ENCODE assay signal across 11 cellular contexts in the genomic region with DNA sequence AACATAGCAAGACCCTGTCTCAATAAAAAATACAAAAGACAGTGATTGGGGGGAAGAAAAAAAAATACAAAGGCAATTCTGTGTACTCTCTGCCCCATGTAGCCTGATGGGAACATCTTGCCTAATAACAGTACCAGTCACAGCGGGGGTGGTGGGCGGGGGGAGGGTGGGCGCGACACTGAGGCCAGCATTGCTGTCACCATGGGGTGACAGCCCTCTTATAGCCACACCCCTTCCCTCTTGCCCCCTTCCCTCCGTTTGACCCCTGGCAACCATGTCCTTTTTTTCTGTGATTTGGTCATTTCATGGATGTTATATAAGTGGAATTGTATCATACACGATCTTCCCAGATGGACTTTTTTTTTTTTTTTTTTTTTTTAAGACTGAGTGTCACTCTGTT.
DNase-seq lines count a peak whose midpoint lies in the region.
"Had no signal": no experiment of that assay in that cellular context is flagged by ENCODE, and none has a peak within 500 bp of the region (broad histone marks: within the 10 kb centered on the region; RNA-seq: fewer than 3 reads in every experiment).

No MANE protein-coding gene starts in this region.

- peak; percentile 48 for DNase-seq in Ammon's horn (ENCODE audit: low spot score)
- DNase-seq in caudate nucleus (lab: John Stamatoyannopoulos, UW) = peak in 12 of 61 donors; percentile 8 to 74 (median 20)
- DNase-seq in medulla oblongata (ENCODE audit: extremely low spot score) = peak; percentile 68
- DNase-seq in amniotic stem cell (lab: John Stamatoyannopoulos, UW) = no peak
- no peak for DNase-seq in NCI-H2227 treated with DMSO at 0.1 percent for 48 hours (lab: John Stamatoyannopoulos, UW)
- DNase-seq in SJCRH30 = no peak
- DNase-seq: NCI-H226 had no signal

- H3K36me3 ChIP-seq in SJCRH30 = no peaks in the 10 kb centered on the region
- H3K36me3 ChIP-seq: BLaER1 treated with 17β-estradiol and CSF1 and Interleukin-3, amounts not matched to agents 10 nM and 100 nM had no signal

- H3K4me1 ChIP-seq in SJCRH30 = peaks cover 4% of the 10 kb centered on the region

- H3K9me3 ChIP-seq in SJCRH30 (replicated peaks) = no peaks in the 10 kb centered on the region
- H3K9me3 ChIP-seq: BLaER1 treated with 17β-estradiol and CSF1 and Interleukin-3, amounts not matched to agents 10 nM and 100 nM had no signal

- H3K4me3 ChIP-seq in SJCRH30 = no peak overlapping the region
- H3K4me3 ChIP-seq: BLaER1 treated with 17β-estradiol and CSF1 and Interleukin-3, amounts not matched to agents 10 nM and 100 nM; GM23248; K562 had no signal

- H3K27ac ChIP-seq in caudate nucleus (ENCODE audit: low read depth, low read length) (peak overlapping the region; percentile 53), temporal lobe (ENCODE audit: low read depth, low read length) (peak overlapping the region; percentile 87), SJCRH30 (no peak overlapping the region)
- H3K27ac ChIP-seq: GM23248 had no signal

- H3K27me3 ChIP-seq in SJCRH30 = no peaks in the 10 kb centered on the region
- H3K27me3 ChIP-seq: BLaER1 treated with 17β-estradiol and CSF1 and Interleukin-3, amounts not matched to agents 10 nM and 100 nM had no signal

Comparison
In these comparisons a context has a peak if more than half of its experiments do, and no peak if none do; other contexts are left out.
1. DNase-seq: peak in Ammon's horn (single experiment) and medulla oblongata (single experiment); none in amniotic stem cell (single experiment), NCI-H2227 treated with DMSO at 0.1 percent for 48 hours (single experiment) and SJCRH30 (0 of 2).